7 cellular contexts compared by ENCODE assay signal in the genomic region with DNA sequence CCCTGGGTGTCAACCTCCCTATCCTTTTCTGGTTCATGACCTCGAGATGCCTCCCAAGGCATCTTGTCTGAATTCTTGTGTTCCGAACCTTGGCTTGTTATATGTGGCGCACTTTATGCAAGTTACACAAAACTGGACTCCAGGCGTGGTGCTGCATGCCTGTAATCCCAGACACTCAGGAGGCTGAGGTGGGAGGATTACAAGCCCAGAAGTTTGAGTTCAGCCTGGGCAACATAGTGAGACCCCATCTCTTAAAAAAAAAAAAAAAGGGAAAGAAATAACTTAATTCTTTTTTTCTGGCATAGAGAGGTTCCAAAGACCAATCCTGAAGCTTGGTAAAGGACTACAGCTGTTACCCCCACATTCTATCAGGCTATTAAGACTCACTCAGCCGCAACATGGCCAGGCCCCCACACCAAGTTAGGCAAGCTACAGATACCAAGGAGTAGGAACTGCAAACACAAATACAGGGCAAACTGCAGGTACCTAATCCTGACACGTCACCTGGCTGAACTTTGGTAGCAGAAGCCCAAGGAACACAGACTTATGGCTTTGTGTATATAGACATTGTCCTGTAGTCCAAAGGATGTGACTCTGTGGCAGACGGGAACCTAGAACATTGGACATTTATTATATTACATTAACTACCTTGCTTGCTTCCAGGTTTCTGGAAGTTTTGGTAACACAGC. TPM values are rescaled to one million over a fixed set of nuclear protein-coding genes. Genes with fewer than 3 reads are reported as not detected.
A peak's percentile ranks its signal among the peaks of the same experiment; 100 is the strongest.
DNase-seq lines count a peak whose midpoint lies in the region; ATAC-seq lines count a peak whose summit lies in the region.

No MANE protein-coding gene starts in this region.

- H3K4me1 Mint-ChIP-seq in activated T-helper 17 cell treated with anti-CD3 and anti-CD28 coated beads, Interleukin-2, amount 50 U/mL, for 72 hours = peaks cover 19% of the 10 kb centered on the region
- peaks cover 34 to 54% of the 10 kb centered on the region in 2 donors for H3K4me1 Mint-ChIP-seq in immature natural killer cell
- peaks cover 29% of the 10 kb centered on the region for H3K4me1 Mint-ChIP-seq in stimulated activated effector memory CD8-positive, alpha-beta T cell treated with anti-CD3 and anti-CD28 coated beads, Interleukin-12 subunit alpha, Interleukin-12 subunit beta, amount 100 ng/mL, for 72 hours

- peaks cover 6% of the 10 kb centered on the region for H3K4me1 ChIP-seq in HUES48 (ENCODE audit: control insufficient read depth, insufficient read depth, low read length)

- peak overlapping the region; percentile 69 for H3K27ac ChIP-seq in HUES48 (ENCODE audit: low read depth, low read length)

- H3K9ac ChIP-seq in HUES48 (ENCODE audit: low read depth, low read length) = peak overlapping the region; percentile 55; the same call in 1 of the 2 replicates

- no peaks in the 10 kb centered on the region for H3K27me3 Mint-ChIP-seq in activated T-helper 17 cell treated with anti-CD3 and anti-CD28 coated beads, Interleukin-2, amount 50 U/mL, for 72 hours
- H3K27me3 Mint-ChIP-seq in immature natural killer cell (ENCODE audit: low read depth in 3 of 3) = peaks cover 7 to 20% (median 12%) of the 10 kb centered on the region in 3 donors

- peak overlapping the region; percentile 88 for H3K4me3 ChIP-seq in HUES48 (ENCODE audit: low read depth, low read length)

- no peaks in the 10 kb centered on the region for H3K27me3 ChIP-seq in HUES48 (ENCODE audit: control insufficient read depth, insufficient read depth, low read length)

- peaks cover 18% of the 10 kb centered on the region for H3K36me3 Mint-ChIP-seq in activated T-helper 17 cell treated with anti-CD3 and anti-CD28 coated beads, Interleukin-2, amount 50 U/mL, for 72 hours (ENCODE audit: low read depth)
- H3K36me3 Mint-ChIP-seq in immature natural killer cell = peaks cover 0 to 12% (median 0%) of the 10 kb centered on the region in 3 donors
- peaks cover 29% of the 10 kb centered on the region for H3K36me3 Mint-ChIP-seq in stimulated activated effector memory CD8-positive, alpha-beta T cell treated with anti-CD3 and anti-CD28 coated beads, Interleukin-12 subunit alpha, Interleukin-12 subunit beta, amount 100 ng/mL, for 72 hours

- DNase-seq in immature natural killer cell (no peak), COLO829 (ENCODE audit: low spot score) (no peak)
- no peak for DNase-seq in stimulated activated effector memory CD8-positive, alpha-beta T cell treated with anti-CD3 and anti-CD28 coated beads, Interleukin-12 subunit alpha, Interleukin-12 subunit beta, amount 100 ng/mL, for 72 hours (ENCODE audit: low spot score in 2 of 2)

- H3K4me3 Mint-ChIP-seq in activated T-helper 17 cell treated with anti-CD3 and anti-CD28 coated beads, Interleukin-2, amount 50 U/mL, for 72 hours = peak overlapping the region; percentile 89
- H3K4me3 Mint-ChIP-seq in immature natural killer cell = peak overlapping the region; percentile 77 to 95 (median 94)
- H3K4me3 Mint-ChIP-seq in stimulated activated effector memory CD8-positive, alpha-beta T cell treated with anti-CD3 and anti-CD28 coated beads, Interleukin-12 subunit alpha, Interleukin-12 subunit beta, amount 100 ng/mL, for 72 hours = peak overlapping the region; percentile 93

- peak overlapping the region; percentile 86 for H3K27ac Mint-ChIP-seq in activated T-helper 17 cell treated with anti-CD3 and anti-CD28 coated beads, Interleukin-2, amount 50 U/mL, for 72 hours
- peak overlapping the region; percentile 93 to 99 (median 98) for H3K27ac Mint-ChIP-seq in immature natural killer cell
- peak overlapping the region; percentile 91 for H3K27ac Mint-ChIP-seq in stimulated activated effector memory CD8-positive, alpha-beta T cell treated with anti-CD3 and anti-CD28 coated beads, Interleukin-12 subunit alpha, Interleukin-12 subunit beta, amount 100 ng/mL, for 72 hours

- peaks cover 26% of the 10 kb centered on the region for H3K36me3 ChIP-seq in HUES48 (ENCODE audit: control insufficient read depth, insufficient read depth, low read length)

- H3K9me3 ChIP-seq in HUES48 (ENCODE audit: control insufficient read depth, insufficient read depth, low read length) = no peaks in the 10 kb centered on the region

- H3K9me3 Mint-ChIP-seq in activated T-helper 17 cell treated with anti-CD3 and anti-CD28 coated beads, Interleukin-2, amount 50 U/mL, for 72 hours = no peaks in the 10 kb centered on the region
- no peaks in the 10 kb centered on the region for H3K9me3 Mint-ChIP-seq in immature natural killer cell
- H3K9me3 Mint-ChIP-seq in stimulated activated effector memory CD8-positive, alpha-beta T cell treated with anti-CD3 and anti-CD28 coated beads, Interleukin-12 subunit alpha, Interleukin-12 subunit beta, amount 100 ng/mL, for 72 hours = no peaks in the 10 kb centered on the region

- ATAC-seq in activated T-helper 17 cell treated with anti-CD3 and anti-CD28 coated beads, Interleukin-2, amount 50 U/mL, for 72 hours (replicated peaks) = no peak
- ATAC-seq in stimulated activated effector memory CD8-positive, alpha-beta T cell treated with anti-CD3 and anti-CD28 coated beads, Interleukin-12 subunit alpha, Interleukin-12 subunit beta, amount 100 ng/mL, for 72 hours = no peak
- ATAC-seq in GM18502 (IDR thresholded peaks at IDR 0.05; ENCODE audit: poor library complexity, unreplicated experiment) (no peak), GM18517 (IDR thresholded peaks at IDR 0.05; ENCODE audit: unreplicated experiment) (no peak)

RNA-seq across cellular contexts. Expression of a gene that starts 1.3 kb away (rescaled TPM):
- 10 to 100 TPM; 26.6 to 38.7 TPM for total RNA-seq in activated T-helper 17 cell treated with anti-CD3 and anti-CD28 coated beads, Interleukin-2, amount 50 U/mL, for 72 hours
- polyA plus RNA-seq in immature natural killer cell = 10 to 100 TPM; 10.4 to 27.1 (median 12.6) TPM

RNA-seq across cellular contexts. Expression of a gene that starts 41.9 kb away (rescaled TPM):
- total RNA-seq in activated T-helper 17 cell treated with anti-CD3 and anti-CD28 coated beads, Interleukin-2, amount 50 U/mL, for 72 hours = 1 to 10 TPM; 4.6 to 6.0 TPM
- polyA plus RNA-seq in immature natural killer cell = 1 to 10 TPM in 1 of 3 donors, under 1 TPM in 2; 0.03 to 1.2 (median 0.66) TPM

RNA-seq across cellular contexts. Expression of a gene that starts 57.4 kb away (rescaled TPM):
- total RNA-seq in activated T-helper 17 cell treated with anti-CD3 and anti-CD28 coated beads, Interleukin-2, amount 50 U/mL, for 72 hours = 10 to 100 TPM; 20.1 to 30.0 TPM
- polyA plus RNA-seq in immature natural killer cell = 10 to 100 TPM; 23.9 to 58.5 (median 30.0) TPM
